Comparison of ENCODE assay signal across 1 cellular context in genomic region chr6:29685718-29686326, GRCh38.
TF ChIP-seq lines count a peak whose summit lies in the region.

No MANE protein-coding gene starts in this region.

TF ChIP-seq in K562, 482 proteins besides CTCF, POLR2A, EP300 and RAD21:
- TF ChIP-seq HDAC2 (IDR thresholded peaks at IDR 0.05) (no peak), STAG1 (CRISPR knock-in tag; IDR thresholded peaks at IDR 0.05; ENCODE audit: borderline replicate concordance) (peak; percentile 35; the same call in 1 of the 2 replicates), SNRNP70 (optimal IDR thresholded peaks at IDR 0.05; ENCODE audit: low read depth, low read length) (no peak), SMC3 (conservative IDR thresholded peaks at IDR 0.05; ENCODE audit: insufficient read depth, low read depth, low read length) (0 out of 2 replicates have a peak, but pooled peaks have one; percentile 13), POLR2AphosphoS2 (IDR thresholded peaks at IDR 0.05; ENCODE audit: low read length) (no peak), RBM22 (IDR thresholded peaks at IDR 0.05; ENCODE audit: low read depth, low read length, poor library complexity, severe bottlenecking) (no peak), BCLAF1 (IDR thresholded peaks at IDR 0.05; ENCODE audit: borderline replicate concordance in 1 of 2, control insufficient read depth in 1 of 2, low read depth in 2 of 2, low read length in 1 of 2) (no peak), RBM17 (IDR thresholded peaks at IDR 0.05; ENCODE audit: borderline replicate concordance, low read depth, low read length) (no peak), DLX4 (CRISPR knock-in tag; IDR thresholded peaks at IDR 0.05) (no peak), HNRNPK (IDR thresholded peaks at IDR 0.05; ENCODE audit: low read depth, low read length, poor library complexity, severe bottlenecking) (no peak), STAT6 (CRISPR knock-in tag; IDR thresholded peaks at IDR 0.05) (no peak), ZNF134 (CRISPR knock-in tag; conservative IDR thresholded peaks at IDR 0.05) (no peak), ZNF778 (CRISPR knock-in tag; IDR thresholded peaks at IDR 0.05) (no peak)
